Comparison of ENCODE assay signal across 25 cellular contexts in the genomic region with DNA sequence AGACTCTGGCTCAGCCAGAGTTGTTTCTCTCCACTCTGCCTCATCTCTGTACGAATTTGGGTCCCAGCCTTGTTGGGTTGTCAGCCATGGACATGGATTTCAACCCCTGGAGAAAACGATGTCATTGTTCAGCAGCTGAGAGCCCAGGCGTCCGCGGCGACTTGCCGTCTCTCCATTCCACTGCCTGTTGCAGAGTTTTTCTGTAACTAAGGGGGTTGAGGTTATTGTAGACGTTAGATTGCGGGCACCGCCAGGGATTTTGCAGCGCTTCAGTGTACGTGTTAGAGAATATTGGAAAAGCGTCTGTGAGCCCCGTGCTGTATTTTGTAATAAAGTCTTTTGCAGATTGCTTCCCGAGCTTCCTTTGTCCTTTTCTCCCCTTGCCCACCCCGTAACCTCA. TPM values are rescaled to one million over a fixed set of nuclear protein-coding genes. Genes with fewer than 3 reads are reported as not detected.
DNase-seq lines count a peak whose midpoint lies in the region; ATAC-seq and TF ChIP-seq lines count a peak whose summit lies in the region.
"Had no signal": no experiment of that assay in that cellular context is flagged by ENCODE, and none has a peak within 500 bp of the region (broad histone marks: within the 10 kb centered on the region; RNA-seq: fewer than 3 reads in every experiment).

No MANE protein-coding gene starts in this region.

- no peaks in the 10 kb centered on the region for H3K9me3 Mint-ChIP-seq in T-helper 2 cell treated with Interferon-gamma antibody and Interleukin-4, amounts not matched to agents 5 μg/mL and 100 μg/mL, for 36 hours
- H3K9me3 Mint-ChIP-seq in natural killer cell treated with Interleukin-12 subunit alpha and Interleukin-12 subunit beta and Interleukin-15 and Interleukin-18, amount 100 ng/mL, for 72 hours = no peaks in the 10 kb centered on the region
- no peaks in the 10 kb centered on the region for H3K9me3 Mint-ChIP-seq in natural killer cell
- no peaks in the 10 kb centered on the region for H3K9me3 Mint-ChIP-seq in memory B cell
- no peaks in the 10 kb centered on the region for H3K9me3 Mint-ChIP-seq in activated naive CD4-positive, alpha-beta T cell treated with anti-CD3 and anti-CD28 coated beads, Interleukin-2, amount 50 U/mL, for 72 hours
- H3K9me3 Mint-ChIP-seq: CD8-positive, alpha-beta T cell; GM23338 had no signal

- peaks cover 51 to 52% of the 10 kb centered on the region in 2 donors for H3K36me3 ChIP-seq in stomach smooth muscle (ENCODE audit: control insufficient read depth in 2 of 2, insufficient read depth in 2 of 2, low read length in 2 of 2)
- peaks cover 25% of the 10 kb centered on the region for H3K36me3 ChIP-seq in H7 (replicated peaks; ENCODE audit: control insufficient read depth, insufficient read depth, low read length)

- peaks cover 51% of the 10 kb centered on the region for H3K4me1 Mint-ChIP-seq in T-helper 2 cell treated with Interferon-gamma antibody and Interleukin-4, amounts not matched to agents 5 μg/mL and 100 μg/mL, for 36 hours (ENCODE audit: low read depth)
- peaks cover 44 to 52% of the 10 kb centered on the region in 2 donors for H3K4me1 Mint-ChIP-seq in natural killer cell treated with Interleukin-12 subunit alpha and Interleukin-12 subunit beta and Interleukin-15 and Interleukin-18, amount 100 ng/mL, for 72 hours (ENCODE audit: low read depth in 2 of 2)
- peaks cover 23 to 42% of the 10 kb centered on the region in 2 donors for H3K4me1 Mint-ChIP-seq in natural killer cell
- H3K4me1 Mint-ChIP-seq in memory B cell = peaks cover 4% of the 10 kb centered on the region

- ATAC-seq in natural killer cell treated with Interleukin-12 subunit alpha and Interleukin-12 subunit beta and Interleukin-15 and Interleukin-18, amount 100 ng/mL, for 72 hours = no peak
- ATAC-seq in natural killer cell (no peak), memory B cell (ENCODE audit: low read depth) (no peak)
- ATAC-seq in activated naive CD4-positive, alpha-beta T cell treated with anti-CD3 and anti-CD28 coated beads, Interleukin-2, amount 50 U/mL, for 72 hours = no peak
- ATAC-seq: CD8-positive, alpha-beta T cell; GM23338 had no signal

- H3K27me3 Mint-ChIP-seq in T-helper 2 cell treated with Interferon-gamma antibody and Interleukin-4, amounts not matched to agents 5 μg/mL and 100 μg/mL, for 36 hours (ENCODE audit: low read depth) = no peaks in the 10 kb centered on the region
- no peaks in the 10 kb centered on the region for H3K27me3 Mint-ChIP-seq in natural killer cell treated with Interleukin-12 subunit alpha and Interleukin-12 subunit beta and Interleukin-15 and Interleukin-18, amount 100 ng/mL, for 72 hours
- H3K27me3 Mint-ChIP-seq in natural killer cell (ENCODE audit: low read depth in 2 of 2) (no peaks in the 10 kb centered on the region), memory B cell (no peaks in the 10 kb centered on the region)
- H3K27me3 Mint-ChIP-seq: B cell had no signal

- no peak overlapping the region for H3K4me3 ChIP-seq in stomach smooth muscle (ENCODE audit: low read length in 2 of 2)
- H3K4me3 ChIP-seq in H7 (ENCODE audit: insufficient read depth, low read depth, low read length) = no peak overlapping the region
- H3K4me3 ChIP-seq: GM23338, MG63, PC-9 had no signal

- H3K4me3 Mint-ChIP-seq in T-helper 2 cell treated with Interferon-gamma antibody and Interleukin-4, amounts not matched to agents 5 μg/mL and 100 μg/mL, for 36 hours = no peak overlapping the region
- peak overlapping the region; percentile 10 for H3K4me3 Mint-ChIP-seq in natural killer cell treated with Interleukin-12 subunit alpha and Interleukin-12 subunit beta and Interleukin-15 and Interleukin-18, amount 100 ng/mL, for 72 hours
- H3K4me3 Mint-ChIP-seq in natural killer cell (no peak overlapping the region), memory B cell (no peak overlapping the region)
- H3K4me3 Mint-ChIP-seq: B cell; CD8-positive, alpha-beta T cell; GM23338 had no signal

- no peak overlapping the region for H3K9ac ChIP-seq in stomach smooth muscle (ENCODE audit: low read length in 2 of 2)

- H3K36me3 Mint-ChIP-seq in T-helper 2 cell treated with Interferon-gamma antibody and Interleukin-4, amounts not matched to agents 5 μg/mL and 100 μg/mL, for 36 hours (ENCODE audit: low read depth) = peaks cover 62% of the 10 kb centered on the region
- H3K36me3 Mint-ChIP-seq in natural killer cell treated with Interleukin-12 subunit alpha and Interleukin-12 subunit beta and Interleukin-15 and Interleukin-18, amount 100 ng/mL, for 72 hours = peaks cover 37% of the 10 kb centered on the region
- peaks cover 17% of the 10 kb centered on the region for H3K36me3 Mint-ChIP-seq in natural killer cell
- H3K36me3 Mint-ChIP-seq in memory B cell = peaks cover 28% of the 10 kb centered on the region
- H3K36me3 Mint-ChIP-seq in activated naive CD4-positive, alpha-beta T cell treated with anti-CD3 and anti-CD28 coated beads, Interleukin-2, amount 50 U/mL, for 72 hours = peaks cover 5 to 8% of the 10 kb centered on the region in 2 donors

- H3K27ac ChIP-seq in stomach smooth muscle (ENCODE audit: low read length) = peak overlapping the region; percentile 2
- H3K27ac ChIP-seq: 22Rv1, C4-2B, PC-9 had no signal

- H3K27ac Mint-ChIP-seq in T-helper 2 cell treated with Interferon-gamma antibody and Interleukin-4, amounts not matched to agents 5 μg/mL and 100 μg/mL, for 36 hours = peak overlapping the region; percentile 29
- peak overlapping the region in 1 of 2 donors; percentile 18 for H3K27ac Mint-ChIP-seq in natural killer cell treated with Interleukin-12 subunit alpha and Interleukin-12 subunit beta and Interleukin-15 and Interleukin-18, amount 100 ng/mL, for 72 hours
- H3K27ac Mint-ChIP-seq in natural killer cell (no peak overlapping the region), memory B cell (peak overlapping the region; percentile 50)
- peak overlapping the region in 1 of 2 donors; percentile 49 for H3K27ac Mint-ChIP-seq in activated naive CD4-positive, alpha-beta T cell treated with anti-CD3 and anti-CD28 coated beads, Interleukin-2, amount 50 U/mL, for 72 hours
- H3K27ac Mint-ChIP-seq: B cell; CD8-positive, alpha-beta T cell; GM23338 had no signal

- H3K4me1 ChIP-seq in stomach smooth muscle (ENCODE audit: control insufficient read depth, insufficient read depth, low read length) = peaks cover 3% of the 10 kb centered on the region
- H3K4me1 ChIP-seq: Caco-2 had no signal

- TF ChIP-seq CTCF in natural killer cell (IDR thresholded peaks at IDR 0.05) = no peak

- no peak for DNase-seq in T-helper 2 cell treated with Interferon-gamma antibody and Interleukin-4, amounts not matched to agents 5 μg/mL and 100 μg/mL, for 36 hours (ENCODE audit: low spot score)
- DNase-seq in T-helper 2 cell (no peak), natural killer cell (no peak), memory B cell (ENCODE audit: low spot score in 2 of 2) (no peak), H7 (no peak)
- DNase-seq in natural killer cell treated with Interleukin-12 subunit alpha and Interleukin-12 subunit beta and Interleukin-15 and Interleukin-18, amount 100 ng/mL, for 72 hours (ENCODE audit: low spot score) = no peak
- DNase-seq in activated naive CD4-positive, alpha-beta T cell treated with anti-CD3 and anti-CD28 coated beads, Interleukin-2, amount 50 U/mL, for 72 hours (ENCODE audit: low spot score in 2 of 2) = no peak
- DNase-seq: Caco-2; CD8-positive, alpha-beta T cell; HCEC 1CT; IMR-90; KG1; MG63; NCI-H1105 treated with DMSO at 0.1 percent for 48 hours; NCI-H2029 treated with DMSO at 0.1 percent for 48 hours; NCI-H526 treated with DMSO at 0.1 percent for 48 hours; PC-9; SHP77 had no signal

- intact Hi-C loops in natural killer cell (cut with micrococcal nuclease) = no loop called here

- H3K27me3 ChIP-seq in stomach smooth muscle (ENCODE audit: control insufficient read depth in 1 of 2, insufficient read depth in 2 of 2, low read length in 2 of 2) = no peaks in the 10 kb centered on the region
- H3K27me3 ChIP-seq in H7 (ENCODE audit: control insufficient read depth, insufficient read depth, low read length) = no peaks in the 10 kb centered on the region
- H3K27me3 ChIP-seq: MG63 had no signal

- no peaks in the 10 kb centered on the region for H3K9me3 ChIP-seq in stomach smooth muscle (ENCODE audit: control insufficient read depth in 2 of 2, low read length in 2 of 2)
- H3K9me3 ChIP-seq: Caco-2, MG63 had no signal

RNA-seq across cellular contexts. Expression of a gene that starts 13.1 kb away (rescaled TPM):
- total RNA-seq in natural killer cell treated with Interleukin-12 subunit alpha and Interleukin-12 subunit beta and Interleukin-15 and Interleukin-18, amount 100 ng/mL, for 72 hours = 10 to 100 TPM; 18.3 to 29.2 TPM
- total RNA-seq in natural killer cell = 100 to 1,000 TPM; 217 to 392 (median 264) TPM
- total RNA-seq in H7 (2014; rRNA removed; shearing (Covaris generic)) = 75.6 and 91.7 TPM in 2 replicates
- total RNA-seq in activated naive CD4-positive, alpha-beta T cell treated with anti-CD3 and anti-CD28 coated beads, Interleukin-2, amount 50 U/mL, for 72 hours = 10 to 100 TPM; 43.4 to 97.5 TPM

RNA-seq across cellular contexts. Expression of a gene that starts 27.1 kb away (rescaled TPM):
- total RNA-seq in natural killer cell treated with Interleukin-12 subunit alpha and Interleukin-12 subunit beta and Interleukin-15 and Interleukin-18, amount 100 ng/mL, for 72 hours = 10 to 100 TPM; 43.6 to 86.0 TPM
- 10 to 100 TPM; 50.3 to 66.8 (median 52.5) TPM for total RNA-seq in natural killer cell
- total RNA-seq in H7 (2014; rRNA removed; shearing (Covaris generic)) = 48.2 and 53.2 TPM in 2 replicates
- total RNA-seq in activated naive CD4-positive, alpha-beta T cell treated with anti-CD3 and anti-CD28 coated beads, Interleukin-2, amount 50 U/mL, for 72 hours = 10 to 100 TPM; 47.3 to 67.5 TPM

RNA-seq across cellular contexts. Expression of a gene that starts 48.5 kb away (rescaled TPM):
- not detected for total RNA-seq in natural killer cell treated with Interleukin-12 subunit alpha and Interleukin-12 subunit beta and Interleukin-15 and Interleukin-18, amount 100 ng/mL, for 72 hours
- not detected for total RNA-seq in natural killer cell
- total RNA-seq in H7 (2014; rRNA removed; shearing (Covaris generic)) = not detected in 2 replicates
- total RNA-seq in activated naive CD4-positive, alpha-beta T cell treated with anti-CD3 and anti-CD28 coated beads, Interleukin-2, amount 50 U/mL, for 72 hours = not detected
- total RNA-seq: B cell; Caco-2; CD8-positive, alpha-beta T cell; GM23338; IMR-90; NCI-H460; PC-9; RPMI7951 had no signal

Comparison
In these comparisons a context has a peak if more than half of its experiments do, and no peak if none do; other contexts are left out.
1. H3K27ac Mint-ChIP-seq: peak in T-helper 2 cell treated with Interferon-gamma antibody and Interleukin-4, amounts not matched to agents 5 μg/mL and 100 μg/mL, for 36 hours (single experiment) and memory B cell (single experiment); none in natural killer cell (0 of 2).